In the genomic region with DNA sequence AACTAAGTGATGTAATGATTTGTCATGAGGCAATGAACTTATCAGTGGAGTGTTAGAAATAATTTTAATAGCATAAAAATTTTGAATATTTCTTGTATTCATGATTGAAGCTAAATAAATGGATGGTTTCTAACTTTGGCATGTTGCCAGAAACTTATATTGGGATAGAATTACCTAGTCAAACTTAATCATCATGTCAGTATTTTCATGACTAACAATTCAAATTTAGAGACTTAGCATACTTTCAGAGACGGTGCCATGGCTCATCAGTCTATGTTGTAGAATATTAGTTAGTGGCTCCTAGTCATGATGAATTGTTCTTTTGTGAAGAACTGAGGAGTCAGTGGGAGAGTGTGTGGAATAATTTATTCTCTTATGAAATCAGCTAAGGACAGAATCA, we compare ENCODE assay signal across 17 cellular contexts.
DNase-seq lines count a peak whose midpoint lies in the region; ATAC-seq, FAIRE-seq and TF ChIP-seq lines count a peak whose summit lies in the region.
"Had no signal": no experiment of that assay in that cellular context is flagged by ENCODE, and none has a peak within 500 bp of the region (broad histone marks: within the 10 kb centered on the region; RNA-seq: fewer than 3 reads in every experiment).

No MANE protein-coding gene starts in this region.

- BruUV-seq in PC-3 (replicated peaks; lab: Mats Ljungman, UMichigan) (no TSS peak), K562 (replicated peaks; lab: Mats Ljungman, UMichigan) (no TSS peak), Caco-2 (replicated peaks; lab: Mats Ljungman, UMichigan) (no TSS peak)

- no peaks in the 10 kb centered on the region for H3F3A ChIP-seq in PC-3 (ENCODE audit: low read length, unreplicated experiment)

- DNase-seq in HT1080 (ENCODE audit: low read depth) (peak; percentile 6), PC-3 (peak; percentile 50), K562 (ENCODE audit: extremely low read depth in 1 of 4, low spot score in 3 of 4) (no peak), kidney tubule cell (ENCODE audit: low spot score) (peak; percentile 76), Caco-2 (no peak), LoVo (ENCODE audit: low spot score) (no peak)
- no peak for DNase-seq in CD4-positive, alpha-beta memory T cell
- DNase-seq: BE2C; CD8-positive, alpha-beta T cell; COR-L47; DND-41; GDM1 had no signal

- H3K4me2 ChIP-seq in PC-3 (ENCODE audit: low read length), result no peak overlapping the region
- no peak overlapping the region for H3K4me2 ChIP-seq in K562 (ENCODE audit: insufficient read depth, low read length)

- 8% methylated on average over 1 of the region's 1 CpG for WGBS in K562 (ENCODE audit: insufficient coverage, low coverage, missing lambda C conversion rate)

- H3K27ac ChIP-seq in PC-3 (ENCODE audit: low read length), result no peak overlapping the region
- H3K27ac ChIP-seq in K562 (ENCODE audit: extremely low read depth, low read depth, low read length), result no peak overlapping the region
- H3K27ac ChIP-seq in CD4-positive, alpha-beta memory T cell (ENCODE audit: low read depth, low read length), result no peak overlapping the region
- H3K27ac ChIP-seq: C4-2B had no signal

- H3K9me3 ChIP-seq in PC-3 (ENCODE audit: low read length) (no peaks in the 10 kb centered on the region), K562 (replicated peaks; ENCODE audit: control insufficient read depth, insufficient read depth, low read depth, low read length) (no peaks in the 10 kb centered on the region), Caco-2 (no peaks in the 10 kb centered on the region)
- H3K9me3 ChIP-seq in CD4-positive, alpha-beta memory T cell (ENCODE audit: control insufficient read depth in 1 of 2, low read length in 2 of 2), result no peaks in the 10 kb centered on the region
- H3K9me3 ChIP-seq: BE2C, HAP-1 had no signal

- TF ChIP-seq CTCF in PC-3 (conservative IDR thresholded peaks at IDR 0.05; ENCODE audit: low read depth, low read length), result no peak
- TF ChIP-seq CTCF in K562 (IDR thresholded peaks at IDR 0.05 in 2 of 3, conservative IDR thresholded peaks at IDR 0.05 in 1 of 3; ENCODE audit: insufficient read depth in 2 of 3, low read depth in 1 of 3, low read length in 3 of 3), result no peak
- no peak for TF ChIP-seq CTCF in Caco-2 (IDR thresholded peaks at IDR 0.05; ENCODE audit: insufficient read depth in 1 of 2, low read depth in 1 of 2, low read length in 1 of 2, severe bottlenecking in 1 of 2, unreplicated experiment in 1 of 2)

- CTCF ChIA-PET in PC-3 (lab: Charles Lee) (no interaction called here), K562 (lab: Yijun Ruan, JAX; ENCODE audit: low intra/inter-chr PET ratio) (no interaction called here), Caco-2 (lab: Charles Lee) (no interaction called here)
- CTCF ChIA-PET in CD4-positive, alpha-beta memory T cell (lab: Charles Lee; ENCODE audit: partially characterized antibody), result interaction anchor here (0.6 kb wide), 1 partner anchor 1729 kb away, joined by 3 read pairs; no protein-coding TSS in a partner anchor

- H3K9me3 Mint-ChIP-seq in Caco-2 (ENCODE audit: unreplicated experiment), result no peaks in the 10 kb centered on the region
- H3K9me3 Mint-ChIP-seq in CD4-positive, alpha-beta memory T cell, result peaks cover 0 to 8% (median under 1%) of the 10 kb centered on the region in 8 donors

- in situ Hi-C loops in K562 (cut with MboI), result no loop called here

- H3K27me3 ChIP-seq in PC-3 (ENCODE audit: low read length), result no peaks in the 10 kb centered on the region
- no peaks in the 10 kb centered on the region for H3K27me3 ChIP-seq in K562 (ENCODE audit: control insufficient read depth in 2 of 2, insufficient read depth in 2 of 2, low read length in 2 of 2)
- H3K27me3 ChIP-seq in Caco-2 (replicated peaks; ENCODE audit: control insufficient read depth, insufficient read depth, low read length), result no peaks in the 10 kb centered on the region
- H3K27me3 ChIP-seq in CD4-positive, alpha-beta memory T cell (ENCODE audit: insufficient read depth, low read length), result no peaks in the 10 kb centered on the region
- H3K27me3 ChIP-seq: BE2C had no signal

- no peaks in the 10 kb centered on the region for H3K4me1 Mint-ChIP-seq in Caco-2 (ENCODE audit: low read depth, unreplicated experiment)
- H3K4me1 Mint-ChIP-seq in CD4-positive, alpha-beta memory T cell, result no peaks in the 10 kb centered on the region

- H3K4me1 ChIP-seq in PC-3 (ENCODE audit: insufficient read depth, low read length) (no peaks in the 10 kb centered on the region), K562 (replicated peaks in 1 of 2; ENCODE audit: control insufficient read depth in 2 of 2, insufficient read depth in 2 of 2, low read length in 2 of 2) (no peaks in the 10 kb centered on the region), Caco-2 (no peaks in the 10 kb centered on the region)
- no peaks in the 10 kb centered on the region for H3K4me1 ChIP-seq in CD4-positive, alpha-beta memory T cell (ENCODE audit: insufficient read depth, low read length)
- H3K4me1 ChIP-seq: BE2C, HAP-1 had no signal

- H3K9me1 ChIP-seq in K562 (ENCODE audit: control insufficient read depth, insufficient read depth, low read length), result no peaks in the 10 kb centered on the region

- H3K79me2 ChIP-seq in PC-3 (ENCODE audit: low read length) (no peaks in the 10 kb centered on the region), K562 (ENCODE audit: control insufficient read depth, insufficient read depth, low read length) (no peaks in the 10 kb centered on the region)

- H3K27ac Mint-ChIP-seq in Caco-2 (ENCODE audit: unreplicated experiment), result no peak overlapping the region
- no peak overlapping the region for H3K27ac Mint-ChIP-seq in CD4-positive, alpha-beta memory T cell
- H3K27ac Mint-ChIP-seq: CD8-positive, alpha-beta T cell had no signal

- H3K27me3 Mint-ChIP-seq in Caco-2 (ENCODE audit: insufficient read depth, unreplicated experiment), result peaks cover 3% of the 10 kb centered on the region
- no peaks in the 10 kb centered on the region for H3K27me3 Mint-ChIP-seq in CD4-positive, alpha-beta memory T cell

- H3K36me3 ChIP-seq in PC-3 (ENCODE audit: low read depth, low read length), result no peaks in the 10 kb centered on the region
- no peaks in the 10 kb centered on the region for H3K36me3 ChIP-seq in K562 (ENCODE audit: control insufficient read depth, insufficient read depth, low read length)
- no peaks in the 10 kb centered on the region for H3K36me3 ChIP-seq in Caco-2 (ENCODE audit: control insufficient read depth, insufficient read depth, low read length)
- no peaks in the 10 kb centered on the region for H3K36me3 ChIP-seq in CD4-positive, alpha-beta memory T cell (ENCODE audit: insufficient read depth, low read length)
- H3K36me3 ChIP-seq: BE2C, HAP-1 had no signal

- peak; percentile 74 for ATAC-seq in PC-3
- no peak for ATAC-seq in K562
- ATAC-seq: CD8-positive, alpha-beta T cell had no signal

- TF ChIP-seq RAD21 in K562 (CRISPR knock-in tag; conservative IDR thresholded peaks at IDR 0.05 in 1 of 2, IDR thresholded peaks at IDR 0.05 in 1 of 2), result no peak

- H3K9me2 ChIP-seq in PC-3 (replicated peaks; ENCODE audit: low read length), result no peaks in the 10 kb centered on the region

- H3K4me3 ChIP-seq in PC-3 (ENCODE audit: low read length) (no peak overlapping the region), K562 (no peak overlapping the region), Caco-2 (ENCODE audit: low read depth, low read length) (no peak overlapping the region)
- no peak overlapping the region for H3K4me3 ChIP-seq in CD4-positive, alpha-beta memory T cell (ENCODE audit: low read length in 2 of 2)
- H3K4me3 ChIP-seq: HAP-1 had no signal

- no peaks in the 10 kb centered on the region for H3K36me3 Mint-ChIP-seq in Caco-2 (ENCODE audit: insufficient read depth, unreplicated experiment)
- H3K36me3 Mint-ChIP-seq in CD4-positive, alpha-beta memory T cell, result no peaks in the 10 kb centered on the region
- H3K36me3 Mint-ChIP-seq: CD8-positive, alpha-beta T cell had no signal

- no peak overlapping the region for H3K9ac ChIP-seq in PC-3 (ENCODE audit: low read length)
- H3K9ac ChIP-seq in K562 (ENCODE audit: insufficient read depth in 1 of 2, low read depth in 2 of 2, low read length in 2 of 2), result no peak overlapping the region

- H4K20me1 ChIP-seq in PC-3 (ENCODE audit: low read length) (no peaks in the 10 kb centered on the region), K562 (replicated peaks; ENCODE audit: control insufficient read depth, insufficient read depth, low read length) (no peaks in the 10 kb centered on the region)

- intact Hi-C loops in PC-3 (cut with micrococcal nuclease), result no loop called here
- intact Hi-C loops in K562 (cut with micrococcal nuclease), result no loop called here
- intact Hi-C loops in Caco-2 (cut with micrococcal nuclease; ENCODE audit: unreplicated experiment), result no loop called here
- intact Hi-C loops in CD4-positive, alpha-beta memory T cell (cut with micrococcal nuclease), result no loop called here

- H2AFZ ChIP-seq in PC-3 (ENCODE audit: low read length), result no peak overlapping the region
- no peak overlapping the region for H2AFZ ChIP-seq in K562 (ENCODE audit: low read depth, low read length)

- no peak for FAIRE-seq in K562 (lab: Jason Lieb, UNC)
- FAIRE-seq: GM12892, H1, HTR-8/SVneo had no signal

- H3K4me3 Mint-ChIP-seq in Caco-2 (ENCODE audit: unreplicated experiment), result no peak overlapping the region
- no peak overlapping the region for H3K4me3 Mint-ChIP-seq in CD4-positive, alpha-beta memory T cell
- H3K4me3 Mint-ChIP-seq: CD8-positive, alpha-beta T cell had no signal

- no peak for TF ChIP-seq EP300 in K562 (IDR thresholded peaks at IDR 0.05; ENCODE audit: low read length)

- TF ChIP-seq POLR2A in K562 (conservative IDR thresholded peaks at IDR 0.05), result no peak

- POLR2A ChIA-PET in PC-3 (lab: Charles Lee; ENCODE audit: unreplicated experiment) (no interaction called here), K562 (lab: Yijun Ruan, JAX) (interaction anchor here (0.6 kb wide), 2 partner anchors 10 to 94 kb away, joined by 3 read pairs; no protein-coding TSS in a partner anchor), Caco-2 (lab: Charles Lee) (no interaction called here)
- POLR2A ChIA-PET in CD4-positive, alpha-beta memory T cell (lab: Charles Lee; ENCODE audit: partially characterized antibody), result no interaction called here

TF ChIP-seq in K562, 482 proteins besides CTCF, POLR2A, EP300 and RAD21:
- no peak for TF ChIP-seq GTF2E2 (tag; IDR thresholded peaks at IDR 0.05)
- no peak for TF ChIP-seq ZNF561 (CRISPR knock-in tag; conservative IDR thresholded peaks at IDR 0.05)
- TF ChIP-seq ARID2 (IDR thresholded peaks at IDR 0.05), result no peak
- no peak for TF ChIP-seq ZFP30 (CRISPR knock-in tag; IDR thresholded peaks at IDR 0.05; ENCODE audit: borderline replicate concordance)
- no peak for TF ChIP-seq U2AF2 (optimal IDR thresholded peaks at IDR 0.05; ENCODE audit: low read depth, low read length)
- TF ChIP-seq NFIC (IDR thresholded peaks at IDR 0.05), result peak; percentile 98
- no peak for TF ChIP-seq CCNT2 (IDR thresholded peaks at IDR 0.05; ENCODE audit: borderline replicate concordance, extremely low read depth, insufficient read length, low read depth, low read length)
- no peak for TF ChIP-seq ADNP (tag; IDR thresholded peaks at IDR 0.05)
- no peak for TF ChIP-seq PHB (CRISPR knock-in tag; IDR thresholded peaks at IDR 0.05)
- TF ChIP-seq LEF1 (IDR thresholded peaks at IDR 0.05), result no peak
- peak; percentile 97 for TF ChIP-seq NFIX (CRISPR knock-in tag; IDR thresholded peaks at IDR 0.05; ENCODE audit: low read depth)

Comparison
In these comparisons a context has a peak if more than half of its experiments do, and no peak if none do; other contexts are left out.
1. DNase-seq: peak in HT1080 (single experiment), PC-3 (single experiment) and kidney tubule cell (single experiment); none in K562 (0 of 4), Caco-2 (0 of 2), LoVo (single experiment) and CD4-positive, alpha-beta memory T cell (0 of 5).